8 cellular contexts compared by ENCODE assay signal in genomic region chr11:2305140-2305861, GRCh38. TPM values are rescaled to one million over a fixed set of nuclear protein-coding genes. Genes with fewer than 3 reads are reported as not detected.
DNase-seq lines count a peak whose midpoint lies in the region; ATAC-seq and TF ChIP-seq lines count a peak whose summit lies in the region.

No MANE protein-coding gene starts in this region.

- no peaks in the 10 kb centered on the region for H3K9me3 ChIP-seq in neutrophil

- DNase-seq in RPMI7951 (ENCODE audit: low read depth), result peak; percentile 58
- peak; percentile 93 for DNase-seq in activated effector memory CD4-positive, alpha-beta T cell treated with anti-CD3 and anti-CD28 coated beads, Interleukin-2, amount 50 U/mL, for 16 hours
- DNase-seq in foreskin fibroblast, result peak; percentile 62 to 90
- DNase-seq in stromal cell of bone marrow (ENCODE audit: low read depth), result peak; percentile 37

- peak overlapping the region in 1 of 2 donors; percentile 24 for H3K4me3 ChIP-seq in foreskin fibroblast (ENCODE audit: low read depth in 1 of 2, low read length in 2 of 2)
- peak overlapping the region; percentile 38 to 77 for H3K4me3 ChIP-seq in neutrophil (ENCODE audit: low read depth in 1 of 2, low read length in 1 of 2)

- peaks cover 73 to 76% of the 10 kb centered on the region in 2 experiments for H3K4me1 ChIP-seq in neutrophil (ENCODE audit: control insufficient read depth in 1 of 2, insufficient read depth in 1 of 2, low read depth in 1 of 2, low read length in 1 of 2)

- peak; percentile 94 for TF ChIP-seq CTCF in C4-2B (conservative IDR thresholded peaks at IDR 0.05)
- TF ChIP-seq CTCF in foreskin fibroblast (IDR thresholded peaks at IDR 0.05; ENCODE audit: low read depth, low read length), result peak; percentile 88
- TF ChIP-seq CTCF in neutrophil (IDR thresholded peaks at IDR 0.05), result peak; percentile 85

- no peaks in the 10 kb centered on the region for H3K27me3 ChIP-seq in neutrophil

- peak; percentile 45 for ATAC-seq in HG02798 (IDR thresholded peaks at IDR 0.05; ENCODE audit: poor library complexity, unreplicated experiment)
- ATAC-seq in GM19467 (IDR thresholded peaks at IDR 0.05; ENCODE audit: unreplicated experiment), result no peak

- no peak overlapping the region for H3K27ac ChIP-seq in C4-2B
- peak overlapping the region; percentile 97 for H3K27ac ChIP-seq in neutrophil

- H3K36me3 ChIP-seq in neutrophil, result peaks cover 4% of the 10 kb centered on the region

RNA-seq across cellular contexts. Expression of gene TSPAN32, which starts 3.5 kb away (rescaled TPM):
- total RNA-seq in RPMI7951 (2014; rRNA removed; shearing (Covaris generic)), result 0.72 and 2.7 TPM in 2 replicates

RNA-seq across cellular contexts. Expression of gene C11orf21, which starts 3.6 kb away (rescaled TPM):
- 0.68 and 1.6 TPM in 2 replicates for total RNA-seq in RPMI7951 (2014; rRNA removed; shearing (Covaris generic))

RNA-seq across cellular contexts. Expression of gene ASCL2, which starts 34.9 kb away (rescaled TPM):
- total RNA-seq in RPMI7951 (2014; rRNA removed; shearing (Covaris generic)), result not detected in 2 replicates

Comparison
In these comparisons a context has a peak if more than half of its experiments do, and no peak if none do; other contexts are left out.
1. DNase-seq: peak in every context shown above with its lines; median percentile 93 in activated effector memory CD4-positive, alpha-beta T cell treated with anti-CD3 and anti-CD28 coated beads, Interleukin-2, amount 50 U/mL, for 16 hours; 76 in foreskin fibroblast; 58 in RPMI7951; 37 in stromal cell of bone marrow.